In the genomic region with DNA sequence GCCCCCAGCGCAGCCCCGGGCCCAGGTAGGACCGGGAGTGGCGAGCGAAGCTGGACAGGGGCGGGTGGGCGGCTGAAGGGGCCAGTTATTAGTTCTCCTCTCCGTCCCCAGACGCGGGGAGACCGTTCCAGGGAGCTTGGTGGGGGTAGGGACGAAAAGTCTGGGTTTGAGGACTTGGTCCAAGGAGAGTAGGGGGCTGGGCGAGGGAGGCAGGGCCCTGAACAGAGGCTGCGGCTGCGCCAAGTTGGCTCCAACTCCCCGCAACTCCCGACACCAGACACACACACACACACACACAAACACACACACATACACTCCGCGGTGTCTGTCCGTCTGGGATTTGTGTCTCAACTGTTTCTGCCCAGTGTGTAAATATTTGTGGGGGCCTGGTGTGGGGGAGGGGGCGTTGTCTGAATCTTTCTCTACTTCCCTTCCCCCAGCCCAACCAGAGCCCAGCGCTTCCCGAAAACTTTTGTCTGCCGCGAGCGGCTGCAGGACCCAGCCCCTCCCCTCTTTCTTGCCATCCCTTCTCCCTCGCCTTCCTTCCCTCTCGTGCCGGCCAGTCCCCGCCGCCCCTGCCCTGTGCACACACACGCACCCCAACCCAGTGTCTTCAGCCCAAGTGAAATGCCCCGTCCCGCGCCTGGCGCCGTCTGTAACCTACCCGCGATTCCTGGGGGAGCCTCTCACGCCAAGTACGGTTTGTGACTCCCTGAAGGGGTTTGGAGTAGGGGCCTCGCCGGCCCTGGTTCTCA, we compare ENCODE assay signal across 9 cellular contexts. TPM values are rescaled to one million over a fixed set of nuclear protein-coding genes. Genes with fewer than 3 reads are reported as not detected.
A peak's percentile ranks its signal among the peaks of the same experiment; 100 is the strongest.
DNase-seq lines count a peak whose midpoint lies in the region; ATAC-seq and TF ChIP-seq lines count a peak whose summit lies in the region.
"Had no signal": no experiment of that assay in that cellular context is flagged by ENCODE, and none has a peak within 500 bp of the region (broad histone marks: within the 10 kb centered on the region; RNA-seq: fewer than 3 reads in every experiment).

No MANE protein-coding gene starts in this region.

- no peaks in the 10 kb centered on the region for H3K36me3 ChIP-seq in HUES6 (ENCODE audit: control insufficient read depth, insufficient read depth, low read length)

- H3K27me3 ChIP-seq in HUES6 (ENCODE audit: control insufficient read depth, insufficient read depth, low read length), result peaks cover 62% of the 10 kb centered on the region

- H3K27ac Mint-ChIP-seq in MCF 10A (ENCODE audit: low read depth, unreplicated experiment), result peak overlapping the region; percentile 70
- H3K27ac Mint-ChIP-seq in Calu3 (ENCODE audit: unreplicated experiment), result no peak overlapping the region

- ATAC-seq in sciatic nerve, result peak; percentile 74
- ATAC-seq: HCT116 had no signal

- no TSS peak for BruUV-seq in MCF 10A (replicated peaks; lab: Mats Ljungman, UMichigan)
- no TSS peak for BruUV-seq in Calu3 (replicated peaks; lab: Mats Ljungman, UMichigan)

- no peak for TF ChIP-seq CTCF in MCF 10A (IDR thresholded peaks at IDR 0.05; ENCODE audit: unreplicated experiment)
- TF ChIP-seq CTCF in Calu3 (IDR thresholded peaks at IDR 0.05; ENCODE audit: unreplicated experiment), result no peak

- intact Hi-C loops in MCF 10A (cut with micrococcal nuclease) (no loop called here), sciatic nerve (cut with DNase I) (no loop called here), Calu3 (cut with micrococcal nuclease; ENCODE audit: unreplicated experiment) (no loop called here)

- H3K9me3 ChIP-seq in HUES6 (ENCODE audit: control insufficient read depth, insufficient read depth, low read depth, low read length), result no peaks in the 10 kb centered on the region

- H3K36me3 Mint-ChIP-seq in MCF 10A (ENCODE audit: insufficient read depth, unreplicated experiment) (peaks cover 13% of the 10 kb centered on the region), Calu3 (ENCODE audit: insufficient read depth, unreplicated experiment) (peaks cover 28% of the 10 kb centered on the region)

- CTCF ChIA-PET in MCF 10A (lab: Yijun Ruan, JAX) (interaction anchor here (0.6 kb wide), 1 partner anchor 319 kb away, joined by 3 read pairs; no protein-coding TSS in a partner anchor), Calu3 (lab: Charles Lee) (no interaction called here)

- peak overlapping the region; percentile 92 for H3K4me3 ChIP-seq in HUES6 (ENCODE audit: low read depth, low read length)

- DNase-seq in MCF 10A (ENCODE audit: unreplicated experiment), result no peak
- DNase-seq in iPS-NIHi11 (ENCODE audit: low spot score), result peak; percentile 51
- peak; percentile 71 for DNase-seq in sciatic nerve (ENCODE audit: low spot score)
- no peak for DNase-seq in NAMALWA (ENCODE audit: low spot score)
- DNase-seq in HCEC 1CT, result no peak
- DNase-seq in NCI-H1092 (lab: John Stamatoyannopoulos, UW), result no peak
- no peak for DNase-seq in Calu3

- H3K4me1 Mint-ChIP-seq in MCF 10A (ENCODE audit: insufficient read depth, unreplicated experiment) (peaks cover 18% of the 10 kb centered on the region), Calu3 (ENCODE audit: low read depth, unreplicated experiment) (peaks cover 29% of the 10 kb centered on the region)

- H3K9me3 Mint-ChIP-seq in MCF 10A (ENCODE audit: unreplicated experiment) (no peaks in the 10 kb centered on the region), Calu3 (ENCODE audit: low read depth, unreplicated experiment) (no peaks in the 10 kb centered on the region)

- H3K27ac ChIP-seq in HUES6 (ENCODE audit: low read depth, low read length), result peak overlapping the region; percentile 54; the same call in 1 of the 2 replicates

- peak overlapping the region; percentile 41 for H3K4me3 Mint-ChIP-seq in MCF 10A (ENCODE audit: unreplicated experiment)
- H3K4me3 Mint-ChIP-seq in Calu3 (ENCODE audit: low read depth, unreplicated experiment), result no peak overlapping the region

- peak overlapping the region; percentile 73 for H3K9ac ChIP-seq in HUES6 (ENCODE audit: low read length)

- H3K27me3 Mint-ChIP-seq in MCF 10A (ENCODE audit: insufficient read depth, unreplicated experiment) (no peaks in the 10 kb centered on the region), Calu3 (ENCODE audit: unreplicated experiment) (no peaks in the 10 kb centered on the region)

- POLR2A ChIA-PET in MCF 10A (lab: Yijun Ruan, JAX), result interaction anchor here (1.0 to 3.5 kb wide), 2 partner anchors 13 to 14 kb away, joined by 3 to 42 read pairs; no protein-coding TSS in a partner anchor

- peaks cover 55% of the 10 kb centered on the region for H3K4me1 ChIP-seq in HUES6 (ENCODE audit: control insufficient read depth, insufficient read depth, low read length)

RNA-seq across cellular contexts. Expression of a gene that starts 0.7 kb away (rescaled TPM):
- total RNA-seq in MCF 10A (2022) (39.1 and 59.1 TPM in 2 replicates), sciatic nerve (15.2 TPM), Calu3 (2022) (19.7 and 23.9 TPM in 2 replicates)

Comparison
In these comparisons a context has a peak if more than half of its experiments do, and no peak if none do; other contexts are left out.
1. DNase-seq: peak in iPS-NIHi11 (single experiment) and sciatic nerve (single experiment); none in MCF 10A (single experiment), NAMALWA (single experiment), HCEC 1CT (single experiment), NCI-H1092 (single experiment) and Calu3 (single experiment).